8 cellular contexts compared by ENCODE assay signal in genomic region chr13:21297914-21298831, GRCh38.
DNase-seq lines count a peak whose midpoint lies in the region; ATAC-seq, FAIRE-seq and TF ChIP-seq lines count a peak whose summit lies in the region.

No MANE protein-coding gene starts in this region.

- peak overlapping the region; percentile 69 for H3K4me2 ChIP-seq in endothelial cell of umbilical vein (ENCODE audit: insufficient read depth, low read length)

- intact Hi-C loops in endothelial cell of umbilical vein (cut with micrococcal nuclease): loop anchor here (1.0 to 5.0 kb wide), 6 partner anchors 101 to 374 kb away; partner anchors contain the start of genes FGF9, MRPL57, SKA3 and ZDHHC20

- POLR2A ChIA-PET in endothelial cell of umbilical vein (lab: Charles Lee): interaction anchor here (0.6 kb wide), 1 partner anchor 355 kb away, joined by 11 read pairs; no protein-coding TSS in a partner anchor

- H3K36me3 ChIP-seq in NT2/D1 (ENCODE audit: insufficient read depth, insufficient read length, low read length) (peaks cover 3% of the 10 kb centered on the region), endothelial cell of umbilical vein (ENCODE audit: control insufficient read depth in 2 of 2, extremely low read depth in 1 of 2, insufficient read depth in 2 of 2, low read length in 2 of 2) (no peaks in the 10 kb centered on the region)

- no peaks in the 10 kb centered on the region for H3K36me3 Mint-ChIP-seq in mesothelial cell of epicardium

- peak; percentile 94 for DNase-seq in D341Med (ENCODE audit: low spot score)
- DNase-seq in HUDEP-2 (lab: John Stamatoyannopoulos, UW; ENCODE audit: unreplicated experiment in 76 of 76): peak in 74 of 76 experiments; percentile 7 to 84 (median 69)
- peak; percentile 81 for DNase-seq in NT2/D1 (ENCODE audit: low read depth, low spot score)
- peak; percentile 87 for DNase-seq in activated CD8-positive, alpha-beta memory T cell treated with anti-CD3 and anti-CD28 coated beads, Interleukin-2, amount 50 U/mL, for 4 hours
- DNase-seq in endothelial cell of umbilical vein (ENCODE audit: low read depth, low spot score): peak; percentile 90
- peak; percentile 77 to 85 for DNase-seq in mesothelial cell of epicardium (ENCODE audit: low spot score in 2 of 2, unreplicated experiment in 2 of 2)
- peak; percentile 72 to 77 for DNase-seq in stimulated activated CD8-positive, alpha-beta memory T cell treated with anti-CD3 and anti-CD28 coated beads, Interleukin-15, amount 100 ng/mL, for 4 hours (ENCODE audit: low read depth in 2 of 2)

- no peak overlapping the region for H3K27ac ChIP-seq in endothelial cell of umbilical vein (ENCODE audit: insufficient read depth, low read depth, low read length)

- H3K27me3 Mint-ChIP-seq in mesothelial cell of epicardium (ENCODE audit: low read depth): no peaks in the 10 kb centered on the region

- no peaks in the 10 kb centered on the region for H3K79me2 ChIP-seq in endothelial cell of umbilical vein (ENCODE audit: control insufficient read depth, insufficient read depth, low read length)

- H3K4me3 ChIP-seq in NT2/D1 (ENCODE audit: insufficient read length, low read depth): peak overlapping the region; percentile 83
- H3K4me3 ChIP-seq in endothelial cell of umbilical vein (replicated peaks in 1 of 3; ENCODE audit: insufficient read depth in 1 of 3, low read depth in 1 of 3, low read length in 3 of 3): peak overlapping the region; percentile 54 to 81 (median 70)

- CTCF ChIA-PET in endothelial cell of umbilical vein (lab: Charles Lee): interaction anchor here (0.6 to 3.0 kb wide), 22 partner anchors 9 to 355 kb away, joined by 3 to 44 read pairs (median 4); partner anchors contain the start of genes MICU2, MRPL57, SKA3 and ZDHHC20

- FAIRE-seq in endothelial cell of umbilical vein (lab: Jason Lieb, UNC): peak; percentile 92

- peaks cover 23% of the 10 kb centered on the region for H3K4me1 Mint-ChIP-seq in mesothelial cell of epicardium

- H3K27me3 ChIP-seq in NT2/D1 (ENCODE audit: insufficient read depth, insufficient read length): no peaks in the 10 kb centered on the region
- no peaks in the 10 kb centered on the region for H3K27me3 ChIP-seq in endothelial cell of umbilical vein (ENCODE audit: control insufficient read depth in 2 of 2, insufficient read depth in 2 of 2, low read length in 2 of 2)

- H2AFZ ChIP-seq in endothelial cell of umbilical vein (ENCODE audit: low read depth, low read length): peak overlapping the region; percentile 95

- H3K9me3 ChIP-seq in NT2/D1 (ENCODE audit: insufficient read depth, low read length) (no peaks in the 10 kb centered on the region), endothelial cell of umbilical vein (replicated peaks; ENCODE audit: control insufficient read depth, insufficient read depth, low read length) (no peaks in the 10 kb centered on the region)

- TF ChIP-seq CTCF in endothelial cell of umbilical vein (IDR thresholded peaks at IDR 0.05; ENCODE audit: extremely low read depth in 1 of 2, insufficient read depth in 1 of 2, low read depth in 1 of 2, low read length in 2 of 2): peak; percentile 89 to 90
- TF ChIP-seq CTCF in mesothelial cell of epicardium (IDR thresholded peaks at IDR 0.05; ENCODE audit: unreplicated experiment): peak; percentile 60

- H3K9me3 Mint-ChIP-seq in mesothelial cell of epicardium: no peaks in the 10 kb centered on the region

- H3K9ac ChIP-seq in NT2/D1 (ENCODE audit: insufficient read length, low read depth) (peak overlapping the region; percentile 90), endothelial cell of umbilical vein (replicated peaks; ENCODE audit: extremely low read depth, insufficient read depth, low read length) (peak overlapping the region; percentile 57)

- no peaks in the 10 kb centered on the region for H3K9me1 ChIP-seq in endothelial cell of umbilical vein (replicated peaks; ENCODE audit: control insufficient read depth, extremely low read depth, insufficient read depth, low read length)

- peak; percentile 91 for ATAC-seq in GM21390 (IDR thresholded peaks at IDR 0.05; ENCODE audit: unreplicated experiment)

- peak overlapping the region; percentile 88 for H3K27ac Mint-ChIP-seq in mesothelial cell of epicardium

- peak overlapping the region; percentile 92 for H3K4me3 Mint-ChIP-seq in mesothelial cell of epicardium

- H4K20me1 ChIP-seq in endothelial cell of umbilical vein (replicated peaks; ENCODE audit: control insufficient read depth, extremely low read depth, insufficient read depth, low read length): no peaks in the 10 kb centered on the region

- no peaks in the 10 kb centered on the region for H3K4me1 ChIP-seq in NT2/D1 (ENCODE audit: insufficient read depth, insufficient read length)
- H3K4me1 ChIP-seq in endothelial cell of umbilical vein (ENCODE audit: control insufficient read depth, extremely low read depth, insufficient read depth, low read length): peaks cover 12% of the 10 kb centered on the region

- dilution Hi-C loops in endothelial cell of umbilical vein (cut with MboI; ENCODE audit: extremely low pct_ligation_motif_present, low sequenced_read_pairs): no loop called here

- no TSS peak for BruUV-seq in endothelial cell of umbilical vein (replicated peaks; lab: Mats Ljungman, UMichigan)

- TF ChIP-seq POLR2A in endothelial cell of umbilical vein (IDR thresholded peaks at IDR 0.05; ENCODE audit: low read depth, low read length): peak; percentile 16

TF ChIP-seq in endothelial cell of umbilical vein, 7 proteins besides CTCF, POLR2A, EP300 and RAD21:
- TF ChIP-seq MYC (IDR thresholded peaks at IDR 0.05; ENCODE audit: low read depth, low read length) (no peak), GATA2 (IDR thresholded peaks at IDR 0.05; ENCODE audit: insufficient read depth, insufficient read length, low read depth, low read length) (no peak), EZH2 (IDR thresholded peaks at IDR 0.05; ENCODE audit: borderline replicate concordance, low read depth, low read length, severe bottlenecking) (no peak), FOS (IDR thresholded peaks at IDR 0.05; ENCODE audit: borderline replicate concordance, insufficient read depth, low read length) (no peak), JUN (IDR thresholded peaks at IDR 0.05; ENCODE audit: borderline replicate concordance, insufficient read depth, insufficient read length, low read depth) (no peak), MAX (IDR thresholded peaks at IDR 0.05; ENCODE audit: insufficient read depth, insufficient read length) (peak; percentile 93), POLR2AphosphoS5 (IDR thresholded peaks at IDR 0.05; ENCODE audit: insufficient read depth, low read depth, low read length) (peak; percentile 44)
